Comparison of ENCODE assay signal across 16 cellular contexts in genomic region chr14:21428930-21429329, GRCh38. TPM values are rescaled to one million over a fixed set of nuclear protein-coding genes. Genes with fewer than 3 reads are reported as not detected.
DNase-seq lines count a peak whose midpoint lies in the region; ATAC-seq and TF ChIP-seq lines count a peak whose summit lies in the region.
"Had no signal": no experiment of that assay in that cellular context is flagged by ENCODE, and none has a peak within 500 bp of the region (broad histone marks: within the 10 kb centered on the region; RNA-seq: fewer than 3 reads in every experiment).

No MANE protein-coding gene starts in this region.

- no peak overlapping the region for H4K8ac ChIP-seq in neuronal stem cell (ENCODE audit: low read depth, low read length)

- H4K20me1 ChIP-seq in KMS-11 (ENCODE audit: insufficient read depth): no peaks in the 10 kb centered on the region

- H3K4me3 ChIP-seq in KMS-11 (IDR thresholded peaks at IDR 0.05; ENCODE audit: insufficient read depth, low read depth, low read length): no peak overlapping the region
- no peak overlapping the region for H3K4me3 ChIP-seq in body of pancreas
- H3K4me3 ChIP-seq in neuronal stem cell (ENCODE audit: low read length in 2 of 2): no peak overlapping the region
- H3K4me3 ChIP-seq: esophagus muscularis mucosa had no signal

- no peak overlapping the region for H2BK120ac ChIP-seq in neuronal stem cell (ENCODE audit: low read depth, low read length)

- H2BK15ac ChIP-seq in neuronal stem cell (ENCODE audit: low read length): no peak overlapping the region

- peaks cover 8% of the 10 kb centered on the region for H3K79me1 ChIP-seq in neuronal stem cell (ENCODE audit: low read depth, low read length)

- no peak overlapping the region for H4K91ac ChIP-seq in neuronal stem cell (ENCODE audit: low read depth, low read length, poor library complexity)

- peak overlapping the region; percentile 9 for H3K18ac ChIP-seq in neuronal stem cell (ENCODE audit: low read length)

- H2BK5ac ChIP-seq in neuronal stem cell (ENCODE audit: low read length): no peak overlapping the region

- H2BK12ac ChIP-seq in neuronal stem cell (ENCODE audit: low read length): no peak overlapping the region

- H3K27me3 ChIP-seq in KMS-11 (ENCODE audit: insufficient read depth, low read depth) (no peaks in the 10 kb centered on the region), body of pancreas (no peaks in the 10 kb centered on the region), neuronal stem cell (ENCODE audit: control insufficient read depth in 3 of 3, insufficient read depth in 3 of 3, low read depth in 1 of 3, low read length in 3 of 3) (peaks cover 0 to 1% (median 0%) of the 10 kb centered on the region in 3 experiments)
- H3K27me3 ChIP-seq: esophagus muscularis mucosa had no signal

- H3K9ac ChIP-seq in KMS-11: no peak overlapping the region
- H3K9ac ChIP-seq in neuronal stem cell (ENCODE audit: low read depth, low read length, poor library complexity): no peak overlapping the region

- intact Hi-C loops in body of pancreas (cut with DNase I): no loop called here

- H3K4me2 ChIP-seq in KMS-11 (peak overlapping the region; percentile 60; the same call in 1 of the 2 replicates), neuronal stem cell (ENCODE audit: insufficient read depth, low read length, poor library complexity, severe bottlenecking) (no peak overlapping the region)

- no peak overlapping the region for H3K23ac ChIP-seq in neuronal stem cell (ENCODE audit: low read depth, low read length, poor library complexity)

- peak overlapping the region; percentile 48 for H3K27ac ChIP-seq in KMS-11
- no peak overlapping the region for H3K27ac ChIP-seq in body of pancreas
- no peak overlapping the region for H3K27ac ChIP-seq in neuronal stem cell (replicated peaks; ENCODE audit: low read length)
- H3K27ac ChIP-seq: esophagus muscularis mucosa had no signal

- H3K4ac ChIP-seq in neuronal stem cell (ENCODE audit: low read length): no peak overlapping the region

- WGBS in body of pancreas, 2 donors: 20 to 25% methylated on average over 4 of the region's 4 CpGs
- WGBS in neuronal stem cell (ENCODE audit: extremely low coverage in 2 of 2, insufficient read length in 2 of 2, insufficient replicate concordance in 1 of 2), 2 donors: no CpG with 5 or more reads among the region's 4 CpGs

- H3K79me2 ChIP-seq in KMS-11 (ENCODE audit: insufficient read depth, low read depth): peaks cover 6% of the 10 kb centered on the region; the same call in 1 of the 2 replicates

- no peak for TF ChIP-seq POLR2A in body of pancreas (IDR thresholded peaks at IDR 0.05)

- no peak overlapping the region for H3K14ac ChIP-seq in neuronal stem cell (ENCODE audit: low read length)

- TF ChIP-seq CTCF in KMS-11 (conservative IDR thresholded peaks at IDR 0.05; ENCODE audit: low read depth, low read length) (no peak), body of pancreas (IDR thresholded peaks at IDR 0.05) (no peak)

- H2AFZ ChIP-seq in KMS-11 (ENCODE audit: low read depth) (no peak overlapping the region), neuronal stem cell (ENCODE audit: low read length) (no peak overlapping the region)

- ATAC-seq in body of pancreas (peak; percentile 48), GM19395 (IDR thresholded peaks at IDR 0.05; ENCODE audit: unreplicated experiment) (no peak)
- ATAC-seq: activated T-helper 17 cell treated with anti-CD3 and anti-CD28 coated beads, Interleukin-2, amount 50 U/mL, for 72 hours; stimulated activated naive CD8-positive, alpha-beta T cell treated with anti-CD3 and anti-CD28 coated beads, Interleukin-15, amount 100 ng/mL, for 72 hours had no signal

- H3K36me3 ChIP-seq in KMS-11 (ENCODE audit: insufficient read depth) (no peaks in the 10 kb centered on the region), body of pancreas (replicated peaks in 1 of 2; ENCODE audit: insufficient read depth in 1 of 2, low read depth in 2 of 2) (peaks cover 3 to 44% of the 10 kb centered on the region in 2 donors), neuronal stem cell (replicated peaks in 1 of 2; ENCODE audit: control insufficient read depth in 2 of 2, insufficient read depth in 2 of 2, low read length in 2 of 2) (peaks cover 49 to 98% of the 10 kb centered on the region in 2 donors)

- no peak overlapping the region for H2AK5ac ChIP-seq in neuronal stem cell (ENCODE audit: low read depth, low read length)

- DNase-seq in NCI-H2081 treated with DMSO at 0.1 percent for 48 hours (lab: John Stamatoyannopoulos, UW) (peak; percentile 3), body of pancreas (peak; percentile 73 to 87 (median 78)), neuronal stem cell (ENCODE audit: low spot score) (no peak), SK-N-DZ (ENCODE audit: low spot score) (no peak), NCI-H146 treated with DMSO at 0.1 percent for 48 hours (lab: John Stamatoyannopoulos, UW; ENCODE audit: unreplicated experiment) (no peak)
- DNase-seq: C1 segment of cervical spinal cord; DND-41; GOT3; hippocampal formation; NCI-H1048; SIG-M5; stimulated activated naive CD8-positive, alpha-beta T cell treated with anti-CD3 and anti-CD28 coated beads, Interleukin-15, amount 100 ng/mL, for 72 hours had no signal

- no peaks in the 10 kb centered on the region for H3K9me3 ChIP-seq in body of pancreas
- no peaks in the 10 kb centered on the region for H3K9me3 ChIP-seq in neuronal stem cell (replicated peaks in 1 of 2; ENCODE audit: control insufficient read depth in 2 of 2, insufficient read depth in 1 of 2, low read depth in 1 of 2, low read length in 2 of 2)
- H3K9me3 ChIP-seq: esophagus muscularis mucosa had no signal

- H3K4me1 ChIP-seq in KMS-11 (ENCODE audit: low read depth, poor library complexity, severe bottlenecking) (peaks cover 33% of the 10 kb centered on the region), body of pancreas (no peaks in the 10 kb centered on the region), neuronal stem cell (ENCODE audit: control insufficient read depth in 2 of 2, insufficient read depth in 1 of 2, low read depth in 1 of 2, low read length in 2 of 2) (no peaks in the 10 kb centered on the region)
- H3K4me1 ChIP-seq: esophagus muscularis mucosa had no signal

RNA-seq across cellular contexts. Expression of gene CHD8, which starts 27.0 kb away (rescaled TPM):
- total RNA-seq in body of pancreas: 10 to 100 TPM; 33.2 to 72.2 TPM
- 47.5 TPM for polyA plus RNA-seq in neuronal stem cell (2013, experiment 1 of 2)
- polyA plus RNA-seq in neuronal stem cell (2013, experiment 2 of 2): 48.1 TPM
- 30.9 and 31.2 TPM in 2 replicates for polyA plus RNA-seq in SK-N-DZ (2014; cell fraction: cytosol; rRNA removed)
- polyA plus RNA-seq in SK-N-DZ (2014; cell fraction: nucleus; rRNA removed): 45.7 and 70.5 TPM in 2 replicates

RNA-seq across cellular contexts. Expression of gene SUPT16H, which starts 45.1 kb away (rescaled TPM):
- total RNA-seq in body of pancreas: 10 to 100 TPM; 34.6 to 37.1 TPM
- 124 TPM for polyA plus RNA-seq in neuronal stem cell (2013, experiment 1 of 2)
- 125 TPM for polyA plus RNA-seq in neuronal stem cell (2013, experiment 2 of 2)
- polyA plus RNA-seq in SK-N-DZ (2014; cell fraction: cytosol; rRNA removed): 156 TPM in 2 replicates
- 137 and 151 TPM in 2 replicates for polyA plus RNA-seq in SK-N-DZ (2014; cell fraction: nucleus; rRNA removed)

RNA-seq across cellular contexts. Expression of gene RAB2B, which starts 47.8 kb away (rescaled TPM):
- total RNA-seq in body of pancreas: 10 to 100 TPM; 13.5 to 15.6 TPM
- polyA plus RNA-seq in neuronal stem cell (2013, experiment 1 of 2): 29.9 TPM
- polyA plus RNA-seq in neuronal stem cell (2013, experiment 2 of 2): 29.5 TPM
- polyA plus RNA-seq in SK-N-DZ (2014; cell fraction: cytosol; rRNA removed): 31.9 and 42.7 TPM in 2 replicates
- polyA plus RNA-seq in SK-N-DZ (2014; cell fraction: nucleus; rRNA removed): 26.5 and 31.2 TPM in 2 replicates

RNA-seq across cellular contexts. Expression of gene TOX4, which starts 48.1 kb away (rescaled TPM):
- 10 to 100 TPM; 13.2 to 31.6 TPM for total RNA-seq in body of pancreas
- 37.7 TPM for polyA plus RNA-seq in neuronal stem cell (2013, experiment 1 of 2)
- 38.0 TPM for polyA plus RNA-seq in neuronal stem cell (2013, experiment 2 of 2)
- 22.9 and 31.1 TPM in 2 replicates for polyA plus RNA-seq in SK-N-DZ (2014; cell fraction: cytosol; rRNA removed)
- 9.5 and 27.8 TPM in 2 replicates for polyA plus RNA-seq in SK-N-DZ (2014; cell fraction: nucleus; rRNA removed)

Comparison
In these comparisons a context has a peak if more than half of its experiments do, and no peak if none do; other contexts are left out.
1. DNase-seq: peak in NCI-H2081 treated with DMSO at 0.1 percent for 48 hours (single experiment) and body of pancreas (4 of 4); none in neuronal stem cell (single experiment), SK-N-DZ (single experiment) and NCI-H146 treated with DMSO at 0.1 percent for 48 hours (single experiment).